9 cellular contexts compared by ENCODE assay signal in genomic region chr2:109615637-109616144, GRCh38. TPM values are rescaled to one million over a fixed set of nuclear protein-coding genes. Genes with fewer than 3 reads are reported as not detected.
A peak's percentile ranks its signal among the peaks of the same experiment; 100 is the strongest.
DNase-seq lines count a peak whose midpoint lies in the region; ATAC-seq, FAIRE-seq and TF ChIP-seq lines count a peak whose summit lies in the region.
"Had no signal": no experiment of that assay in that cellular context is flagged by ENCODE, and none has a peak within 500 bp of the region (broad histone marks: within the 10 kb centered on the region; RNA-seq: fewer than 3 reads in every experiment).

No MANE protein-coding gene starts in this region.

- no peaks in the 10 kb centered on the region for H3K9me3 ChIP-seq in heart left ventricle

- intact Hi-C loops in heart left ventricle (cut with DNase I) = loop anchor here in 4 of 10 donors (2.0 to 10.0 kb wide), 4 partner anchors 49 to 89 kb away; no protein-coding TSS in a partner anchor
- intact Hi-C loops in Right ventricle myocardium inferior (cut with DNase I) = loop anchor here (2.0 kb wide), 1 partner anchor 75 kb away; no protein-coding TSS in a partner anchor
- intact Hi-C loops in dendritic cell treated with granulocyte-macrophage colony-stimulating factor and Interleukin-4, amounts not matched to agents 40 ng/mL and 50 ng/mL, for 4 days (cut with micrococcal nuclease) = loop anchor here (2.0 kb wide), 1 partner anchor 23 kb away; no protein-coding TSS in a partner anchor

- no peaks in the 10 kb centered on the region for H3K9me3 Mint-ChIP-seq in dendritic cell treated with granulocyte-macrophage colony-stimulating factor and Interleukin-4, amounts not matched to agents 40 ng/mL and 50 ng/mL, for 4 days
- H3K9me3 Mint-ChIP-seq in mesothelial cell of epicardium = no peaks in the 10 kb centered on the region

- no peaks in the 10 kb centered on the region for H3K36me3 ChIP-seq in heart left ventricle
- no peaks in the 10 kb centered on the region for H3K36me3 ChIP-seq in urinary bladder (ENCODE audit: insufficient read depth)

- no peak for TF ChIP-seq POLR2A in heart left ventricle (IDR thresholded peaks at IDR 0.05)
- TF ChIP-seq POLR2A in H54 (IDR thresholded peaks at IDR 0.05; ENCODE audit: low read depth, low read length) = no peak

- ATAC-seq in heart left ventricle (no peak), Right ventricle myocardium inferior (no peak)

- FAIRE-seq in H54 (lab: Jason Lieb, UNC) = no peak
- FAIRE-seq: G401.6 had no signal

- no peak overlapping the region for H3K27ac ChIP-seq in heart left ventricle
- H3K27ac ChIP-seq in urinary bladder (ENCODE audit: low read depth) = no peak overlapping the region

- peak overlapping the region; percentile 68 for H3K4me3 Mint-ChIP-seq in dendritic cell treated with granulocyte-macrophage colony-stimulating factor and Interleukin-4, amounts not matched to agents 40 ng/mL and 50 ng/mL, for 4 days
- H3K4me3 Mint-ChIP-seq in mesothelial cell of epicardium = peak overlapping the region; percentile 75

- 70 to 84% (median 75%) methylated on average over 24 of the region's 24 CpGs for WGBS in heart left ventricle, 4 donors
- 61% methylated on average over 24 of the region's 24 CpGs for WGBS in urinary bladder

- peaks cover 55% of the 10 kb centered on the region for H3K27me3 Mint-ChIP-seq in dendritic cell treated with granulocyte-macrophage colony-stimulating factor and Interleukin-4, amounts not matched to agents 40 ng/mL and 50 ng/mL, for 4 days
- no peaks in the 10 kb centered on the region for H3K27me3 Mint-ChIP-seq in mesothelial cell of epicardium (ENCODE audit: low read depth)

- DNase-seq in heart left ventricle = no peak
- DNase-seq in Right ventricle myocardium inferior (ENCODE audit: missing footprints) = no peak
- DNase-seq in mesothelial cell of epicardium (ENCODE audit: low spot score in 2 of 2, unreplicated experiment in 2 of 2) = no peak
- no peak for DNase-seq in H54 (ENCODE audit: insufficient read length, low spot score)
- DNase-seq in SHP77 (lab: John Stamatoyannopoulos, UW) = no peak
- no peak for DNase-seq in GDM1 (lab: John Stamatoyannopoulos, UW)

- H3K4me1 ChIP-seq in heart left ventricle (peaks cover 0 to 45% (median 25%) of the 10 kb centered on the region in 12 donors), urinary bladder (ENCODE audit: insufficient read depth) (no peaks in the 10 kb centered on the region)

- peaks cover 0 to 16% (median 0%) of the 10 kb centered on the region in 9 donors for H3K27me3 ChIP-seq in heart left ventricle

- peaks cover 6% of the 10 kb centered on the region for H3K36me3 Mint-ChIP-seq in dendritic cell treated with granulocyte-macrophage colony-stimulating factor and Interleukin-4, amounts not matched to agents 40 ng/mL and 50 ng/mL, for 4 days (ENCODE audit: low read depth)
- no peaks in the 10 kb centered on the region for H3K36me3 Mint-ChIP-seq in mesothelial cell of epicardium

- TF ChIP-seq CTCF in heart left ventricle (IDR thresholded peaks at IDR 0.05) (no peak), mesothelial cell of epicardium (IDR thresholded peaks at IDR 0.05; ENCODE audit: unreplicated experiment) (no peak)

- H3K27ac Mint-ChIP-seq in dendritic cell treated with granulocyte-macrophage colony-stimulating factor and Interleukin-4, amounts not matched to agents 40 ng/mL and 50 ng/mL, for 4 days = peak overlapping the region; percentile 60
- peak overlapping the region; percentile 67 for H3K27ac Mint-ChIP-seq in mesothelial cell of epicardium

- peaks cover 26% of the 10 kb centered on the region for H3K4me1 Mint-ChIP-seq in dendritic cell treated with granulocyte-macrophage colony-stimulating factor and Interleukin-4, amounts not matched to agents 40 ng/mL and 50 ng/mL, for 4 days (ENCODE audit: low read depth)
- H3K4me1 Mint-ChIP-seq in mesothelial cell of epicardium = peaks cover 53% of the 10 kb centered on the region

- H3K4me3 ChIP-seq in heart left ventricle (peak overlapping the region in 9 of 12 donors; percentile 67 to 91 (median 72)), urinary bladder (ENCODE audit: low read depth, low read length) (peak overlapping the region; percentile 95)

RNA-seq across cellular contexts. Expression of gene SOWAHC, which starts 1.5 kb away (rescaled TPM):
- total RNA-seq in heart left ventricle (1 to 10 TPM; 1.3 to 4.2 (median 2.3) TPM), Right ventricle myocardium inferior (2.5 TPM), mesothelial cell of epicardium (15.9 to 16.8 TPM (median 16.0 TPM) in 3 replicates), urinary bladder (28.2 TPM)
- polyA plus RNA-seq in heart left ventricle (1 to 10 TPM in 1 of 2 donors, under 1 TPM in 1; 0.91 to 1.8 TPM), urinary bladder (13.9 TPM)

RNA-seq across cellular contexts. Expression of gene SEPTIN10, which starts 1.9 kb away (rescaled TPM):
- total RNA-seq in heart left ventricle (10 to 100 TPM; 35.4 to 84.6 (median 50.0) TPM), Right ventricle myocardium inferior (56.2 TPM), mesothelial cell of epicardium (64.9 to 69.2 TPM (median 69.1 TPM) in 3 replicates), urinary bladder (140 TPM)
- polyA plus RNA-seq in heart left ventricle (10 to 100 TPM; 13.5 to 38.8 TPM), urinary bladder (90.2 TPM)
